In the genomic region with DNA sequence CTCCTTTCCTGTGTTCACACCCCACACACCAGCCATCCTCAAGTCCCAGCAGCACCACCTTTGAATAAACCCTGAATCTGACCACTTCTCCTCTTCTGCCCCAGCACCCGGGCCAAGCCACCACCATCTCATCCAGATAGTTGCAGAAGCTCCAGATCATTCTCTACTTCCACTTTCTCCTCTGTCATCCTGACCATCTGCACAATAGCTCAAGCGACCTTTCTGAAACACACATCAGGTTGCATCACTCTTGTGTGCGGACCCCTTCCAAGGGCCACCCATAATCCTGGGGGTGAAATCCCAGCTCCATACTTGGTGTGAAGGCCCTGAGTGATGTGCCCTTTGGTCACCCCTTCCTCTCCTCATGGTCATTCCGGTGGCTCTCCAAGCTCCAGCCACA, we compare ENCODE assay signal across 26 cellular contexts.
"Had no signal": no experiment of that assay in that cellular context is flagged by ENCODE, and none has a peak within 500 bp of the region (broad histone marks: within the 10 kb centered on the region; RNA-seq: fewer than 3 reads in every experiment).

No MANE protein-coding gene starts in this region.

- H3K27ac Mint-ChIP-seq: dendritic cell treated with granulocyte-macrophage colony-stimulating factor and Interleukin-4, amounts not matched to agents 40 ng/mL and 50 ng/mL, for 4 days; effector memory CD8-positive, alpha-beta T cell; endodermal cell; immature natural killer cell; mesothelial cell of epicardium had no signal

- H3K4me3 Mint-ChIP-seq: dendritic cell treated with granulocyte-macrophage colony-stimulating factor and Interleukin-4, amounts not matched to agents 40 ng/mL and 50 ng/mL, for 4 days; effector memory CD8-positive, alpha-beta T cell; endodermal cell; immature natural killer cell; mesothelial cell of epicardium had no signal

- ATAC-seq: effector memory CD8-positive, alpha-beta T cell; esophagus mucosa; gastrocnemius medialis; left cardiac atrium; left lung; left ventricle myocardium superior; lower lobe of right lung; mucosa of descending colon had no signal

- H2AFZ ChIP-seq: hepatocyte had no signal

- H3K4me2 ChIP-seq: hepatocyte had no signal

- H3K9me3 ChIP-seq: esophagus squamous epithelium, gastrocnemius medialis, lower lobe of right lung had no signal

- DNase-seq: cortex of kidney; effector CD8-positive, alpha-beta T cell; effector memory CD8-positive, alpha-beta T cell; erythroblast; esophagus squamous epithelium; foreskin fibroblast; foreskin melanocyte; gastrocnemius medialis; glutamatergic neuron; hypothalamus; immature natural killer cell; left cardiac atrium; left lung; left ventricle myocardium superior; lower lobe of right lung; mesenchymal stem cell; mucosa of descending colon had no signal

- H3K27ac ChIP-seq: epithelial cell of prostate, esophagus squamous epithelium, gastrocnemius medialis, hepatocyte, left lung, lower lobe of right lung had no signal

- H3K27me3 Mint-ChIP-seq: dendritic cell treated with granulocyte-macrophage colony-stimulating factor and Interleukin-4, amounts not matched to agents 40 ng/mL and 50 ng/mL, for 4 days; effector memory CD8-positive, alpha-beta T cell had no signal

- H3K4me1 ChIP-seq: esophagus squamous epithelium, gastrocnemius medialis, left lung, lower lobe of right lung had no signal

- H3K36me3 Mint-ChIP-seq: immature natural killer cell, mesothelial cell of epicardium had no signal

- H3K4me1 Mint-ChIP-seq: immature natural killer cell, mesothelial cell of epicardium had no signal

- H3K27me3 ChIP-seq: esophagus squamous epithelium, gastrocnemius medialis, hepatocyte, left lung had no signal

- H3K4me3 ChIP-seq: esophagus squamous epithelium, gastrocnemius medialis, hepatocyte, left lung, lower lobe of right lung, mucosa of descending colon had no signal

- H3K36me3 ChIP-seq: esophagus squamous epithelium, gastrocnemius medialis, left lung, lower lobe of right lung had no signal

- H3K79me2 ChIP-seq: hepatocyte had no signal

- FAIRE-seq: colon, endometrium, keratinocyte had no signal
